1 cellular context compared by ENCODE assay signal in genomic region chrX:54181196-54181953, GRCh38.
TF ChIP-seq lines count a peak whose summit lies in the region.

No MANE protein-coding gene starts in this region.

TF ChIP-seq in HCT116, 20 proteins besides CTCF, POLR2A, EP300 and RAD21 (continued from another document):
- TF ChIP-seq ATF3 (IDR thresholded peaks at IDR 0.05) (no peak), EZH2phosphoT487 (IDR thresholded peaks at IDR 0.05; ENCODE audit: borderline replicate concordance) (no peak), ZFX (IDR thresholded peaks at IDR 0.05) (no peak), CEBPB (IDR thresholded peaks at IDR 0.05; ENCODE audit: low read depth) (no peak), EGR1 (IDR thresholded peaks at IDR 0.05; ENCODE audit: low read depth) (no peak), ELF1 (IDR thresholded peaks at IDR 0.05; ENCODE audit: borderline replicate concordance, low read depth) (no peak), SP1 (IDR thresholded peaks at IDR 0.05; ENCODE audit: low read depth) (no peak)
